ENCODE assay signal across 8 cellular contexts in genomic region chr4:177250056-177250696, GRCh38. TPM values are rescaled to one million over a fixed set of nuclear protein-coding genes. Genes with fewer than 3 reads are reported as not detected.
A peak's percentile ranks its signal among the peaks of the same experiment; 100 is the strongest.
DNase-seq lines count a peak whose midpoint lies in the region; ATAC-seq and TF ChIP-seq lines count a peak whose summit lies in the region.

No MANE protein-coding gene starts in this region.

- peak; percentile 94 for ATAC-seq in GM18858 (IDR thresholded peaks at IDR 0.05; ENCODE audit: unreplicated experiment)
- ATAC-seq in HG03039 (IDR thresholded peaks at IDR 0.05; ENCODE audit: unreplicated experiment): peak; percentile 93
- peak; percentile 93 to 96 for ATAC-seq in lower lobe of right lung

- H3K27ac ChIP-seq in AG04450 (ENCODE audit: low read depth, low read length) (no peak overlapping the region), lower lobe of right lung (no peak overlapping the region)

- H3K9me3 ChIP-seq in AG04450 (ENCODE audit: control insufficient read depth, insufficient read depth, low read length) (no peaks in the 10 kb centered on the region), lower lobe of right lung (no peaks in the 10 kb centered on the region)

- H3K27me3 ChIP-seq in AG04450 (ENCODE audit: control insufficient read depth, insufficient read depth, low read length) (no peaks in the 10 kb centered on the region), lower lobe of right lung (ENCODE audit: low read depth) (no peaks in the 10 kb centered on the region)

- POLR2A ChIA-PET in AG04450 (lab: Yijun Ruan, JAX): no interaction called here

- no peak overlapping the region for H3K4me3 ChIP-seq in AG04450 (ENCODE audit: low read depth, low read length)
- H3K4me3 ChIP-seq in lower lobe of right lung: no peak overlapping the region

- DNase-seq in AG04450 (ENCODE audit: low read depth, low spot score) (peak; percentile 47), NCI-H460 (ENCODE audit: extremely low read depth, low read depth) (peak; percentile 66), dermis microvascular lymphatic vessel endothelial cell (ENCODE audit: low read depth in 2 of 2) (peak; percentile 30 to 61), lower lobe of right lung (peak; percentile 71)
- DNase-seq in activated CD4-positive, alpha-beta T cell treated with anti-CD3 and anti-CD28 coated beads, Interleukin-2, amount 50 U/mL, for 24 hours (ENCODE audit: low read depth in 1 of 2, low spot score in 1 of 2): peak; percentile 23 to 39
- DNase-seq in stimulated activated CD8-positive, alpha-beta memory T cell treated with anti-CD3 and anti-CD28 coated beads, Interleukin-12 subunit alpha, Interleukin-12 subunit beta, amount 100 ng/mL, for 4 hours (ENCODE audit: low read depth): peak; percentile 15

- TF ChIP-seq CTCF in AG04450 (IDR thresholded peaks at IDR 0.05; ENCODE audit: low read depth, low read length) (peak; percentile 100), lower lobe of right lung (IDR thresholded peaks at IDR 0.05) (peak; percentile 89)

- intact Hi-C loops in lower lobe of right lung (cut with DNase I): no loop called here

- H3K4me1 ChIP-seq in lower lobe of right lung: no peaks in the 10 kb centered on the region

- no peaks in the 10 kb centered on the region for H3K36me3 ChIP-seq in lower lobe of right lung

- CTCF ChIA-PET in AG04450 (lab: Charles Lee): interaction anchor here (0.6 to 3.6 kb wide), 65 partner anchors 9 to 1305 kb away, joined by 3 to 93 read pairs (median 4); partner anchors contain the start of genes AGA and NEIL3

RNA-seq across cellular contexts. Expression of gene NEIL3, which starts 59.5 kb away (rescaled TPM):
- 2.1 and 3.7 TPM in 2 replicates for polyA plus RNA-seq in AG04450 (2011; rRNA removed)
- polyA minus RNA-seq in AG04450 (2011; rRNA and poly(A)+ RNA removed): 3.4 and 6.9 TPM in 2 replicates
- total RNA-seq in NCI-H460 (2014; rRNA removed; shearing (Covaris generic)): 43.6 and 44.3 TPM in 2 replicates
- 58.4 and 76.5 TPM in 2 replicates for polyA plus RNA-seq in NCI-H460 (2014; cell fraction: nucleus; rRNA removed)
- total RNA-seq in dermis microvascular lymphatic vessel endothelial cell: 2.3 and 3.9 TPM in 2 replicates
- 1.1 TPM for total RNA-seq in lower lobe of right lung

Comparison
In these comparisons a context has a peak if more than half of its experiments do, and no peak if none do; other contexts are left out.
1. DNase-seq: peak in every context shown above with its lines; median percentile 71 in lower lobe of right lung; 66 in NCI-H460; 47 in AG04450; 46 in dermis microvascular lymphatic vessel endothelial cell; 31 in activated CD4-positive, alpha-beta T cell treated with anti-CD3 and anti-CD28 coated beads, Interleukin-2, amount 50 U/mL, for 24 hours; 15 in stimulated activated CD8-positive, alpha-beta memory T cell treated with anti-CD3 and anti-CD28 coated beads, Interleukin-12 subunit alpha, Interleukin-12 subunit beta, amount 100 ng/mL, for 4 hours.